1 cellular context compared by ENCODE assay signal in genomic region chr1:203493901-203494300, GRCh38.
TF ChIP-seq lines count a peak whose summit lies in the region.

OPTC (plus strand) TSS chr1:203494153; CDS start chr1:203496006, 1,853 bp downstream.

TF ChIP-seq in GM23338, 12 proteins besides CTCF, POLR2A, EP300 and RAD21 (continued from another document):
- TF ChIP-seq ZNF462 (CRISPR knock-in tag; IDR thresholded peaks at IDR 0.05) (no peak), STAT1 (IDR thresholded peaks at IDR 0.05; ENCODE audit: unreplicated experiment) (no peak)
